8 cellular contexts compared by ENCODE assay signal in the genomic region with DNA sequence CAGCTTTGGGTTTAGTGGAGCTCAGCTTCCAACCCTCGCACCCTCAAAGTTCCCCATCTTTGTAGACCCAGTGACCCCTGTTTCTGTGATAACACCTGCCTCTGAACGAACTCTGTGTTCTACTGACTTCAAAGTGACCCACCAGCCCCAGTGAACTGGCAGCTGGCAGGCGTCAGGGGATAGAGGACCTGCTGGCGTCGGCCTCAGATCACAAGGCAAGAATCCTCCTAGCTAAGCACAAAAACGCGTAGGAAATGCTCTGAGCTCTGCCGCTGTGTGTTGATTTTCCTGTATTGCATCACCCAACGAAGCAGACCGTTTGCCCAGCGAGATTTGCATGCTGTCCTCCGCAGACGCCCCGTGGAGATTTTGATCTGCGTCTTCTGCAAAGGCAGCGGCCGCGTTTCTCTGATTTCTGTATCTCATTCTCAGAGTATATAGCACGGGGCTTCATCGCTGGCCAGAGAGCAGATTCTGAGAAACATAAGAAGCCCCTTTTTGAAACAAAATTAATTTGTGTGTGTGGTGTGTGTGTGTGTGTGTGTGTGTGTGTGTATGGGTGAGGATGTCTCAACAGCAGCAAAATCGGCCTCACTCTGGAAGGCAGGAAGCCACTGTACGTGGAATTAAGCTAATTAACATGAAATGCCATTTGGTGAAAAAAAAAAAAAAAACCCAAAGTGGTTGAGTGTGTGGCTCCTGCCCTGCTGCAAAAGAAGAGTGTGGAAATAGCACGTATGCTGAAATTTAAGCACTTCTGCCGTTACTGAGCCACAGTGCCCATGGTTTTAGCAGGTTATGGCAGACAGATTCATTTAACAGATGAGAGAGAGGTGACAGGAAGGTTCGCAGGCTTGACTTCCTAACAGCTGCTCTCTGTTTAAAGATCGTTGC. TPM values are rescaled to one million over a fixed set of nuclear protein-coding genes. Genes with fewer than 3 reads are reported as not detected.
DNase-seq lines count a peak whose midpoint lies in the region; ATAC-seq, FAIRE-seq and TF ChIP-seq lines count a peak whose summit lies in the region.

No MANE protein-coding gene starts in this region.

- H3K27me3 ChIP-seq in endothelial cell of umbilical vein (ENCODE audit: control insufficient read depth in 2 of 2, insufficient read depth in 2 of 2, low read length in 2 of 2) (no peaks in the 10 kb centered on the region), muscle layer of duodenum (ENCODE audit: low read depth, low read length) (no peaks in the 10 kb centered on the region)

- dilution Hi-C loops in endothelial cell of umbilical vein (cut with MboI; ENCODE audit: extremely low pct_ligation_motif_present, low sequenced_read_pairs), result no loop called here

- CTCF ChIA-PET in AG04449 (lab: Yijun Ruan, JAX), result no interaction called here
- CTCF ChIA-PET in endothelial cell of umbilical vein (lab: Charles Lee), result no interaction called here

- FAIRE-seq in endothelial cell of umbilical vein (lab: Jason Lieb, UNC), result peak; percentile 35

- H3K27ac Mint-ChIP-seq in stimulated activated naive CD8-positive, alpha-beta T cell treated with anti-CD3 and anti-CD28 coated beads, Interleukin-15, Interleukin-2, amounts not matched to agents 100 ng/mL and 50 ng/mL, for 24 hours, result peak overlapping the region; percentile 96

- no peak overlapping the region for H3K9ac ChIP-seq in endothelial cell of umbilical vein (replicated peaks; ENCODE audit: extremely low read depth, insufficient read depth, low read length)

- no peaks in the 10 kb centered on the region for H3K36me3 ChIP-seq in endothelial cell of umbilical vein (ENCODE audit: control insufficient read depth in 2 of 2, extremely low read depth in 1 of 2, insufficient read depth in 2 of 2, low read length in 2 of 2)
- no peaks in the 10 kb centered on the region for H3K36me3 ChIP-seq in muscle layer of duodenum (ENCODE audit: control insufficient read depth in 1 of 2, insufficient read depth in 2 of 2, low read length in 2 of 2)

- POLR2A ChIA-PET in AG04449 (lab: Yijun Ruan, JAX), result no interaction called here
- POLR2A ChIA-PET in endothelial cell of umbilical vein (lab: Charles Lee), result no interaction called here

- H2AFZ ChIP-seq in endothelial cell of umbilical vein (ENCODE audit: low read depth, low read length), result peak overlapping the region; percentile 9

- H3K79me2 ChIP-seq in endothelial cell of umbilical vein (ENCODE audit: control insufficient read depth, insufficient read depth, low read length), result no peaks in the 10 kb centered on the region

- peak; percentile 57 for DNase-seq in AG04449 (ENCODE audit: low read depth, low spot score)
- peak; percentile 61 to 70 for DNase-seq in activated CD4-positive, alpha-beta T cell treated with anti-CD3 and anti-CD28 coated beads, Interleukin-2, amount 50 U/mL, for 4 hours
- peak; percentile 67 for DNase-seq in endothelial cell of umbilical vein (ENCODE audit: low read depth, low spot score)
- no peak for DNase-seq in SHP77 (lab: John Stamatoyannopoulos, UW)

- H3K27ac ChIP-seq in endothelial cell of umbilical vein (ENCODE audit: insufficient read depth, low read depth, low read length) (no peak overlapping the region), muscle layer of duodenum (ENCODE audit: low read length) (peak overlapping the region; percentile 75)

- ATAC-seq in GM19328 (IDR thresholded peaks at IDR 0.05; ENCODE audit: unreplicated experiment), result peak; percentile 37
- ATAC-seq in HG03520 (IDR thresholded peaks at IDR 0.05; ENCODE audit: unreplicated experiment), result peak; percentile 32

- BruUV-seq in endothelial cell of umbilical vein (replicated peaks; lab: Mats Ljungman, UMichigan), result no TSS peak

- no peaks in the 10 kb centered on the region for H3K9me1 ChIP-seq in endothelial cell of umbilical vein (replicated peaks; ENCODE audit: control insufficient read depth, extremely low read depth, insufficient read depth, low read length)

- H3K4me2 ChIP-seq in endothelial cell of umbilical vein (ENCODE audit: insufficient read depth, low read length), result no peak overlapping the region

- peaks cover 3% of the 10 kb centered on the region for H3K9me3 Mint-ChIP-seq in stimulated activated naive CD8-positive, alpha-beta T cell treated with anti-CD3 and anti-CD28 coated beads, Interleukin-15, Interleukin-2, amounts not matched to agents 100 ng/mL and 50 ng/mL, for 24 hours

- H3K27me3 Mint-ChIP-seq in stimulated activated naive CD8-positive, alpha-beta T cell treated with anti-CD3 and anti-CD28 coated beads, Interleukin-15, Interleukin-2, amounts not matched to agents 100 ng/mL and 50 ng/mL, for 24 hours, result no peaks in the 10 kb centered on the region

- H3K4me1 Mint-ChIP-seq in stimulated activated naive CD8-positive, alpha-beta T cell treated with anti-CD3 and anti-CD28 coated beads, Interleukin-15, Interleukin-2, amounts not matched to agents 100 ng/mL and 50 ng/mL, for 24 hours (ENCODE audit: low read depth), result peaks cover 74% of the 10 kb centered on the region

- TF ChIP-seq POLR2A in endothelial cell of umbilical vein (IDR thresholded peaks at IDR 0.05; ENCODE audit: low read depth, low read length), result no peak

- H4K20me1 ChIP-seq in endothelial cell of umbilical vein (replicated peaks; ENCODE audit: control insufficient read depth, extremely low read depth, insufficient read depth, low read length), result no peaks in the 10 kb centered on the region

- peaks cover 29% of the 10 kb centered on the region for H3K36me3 Mint-ChIP-seq in stimulated activated naive CD8-positive, alpha-beta T cell treated with anti-CD3 and anti-CD28 coated beads, Interleukin-15, Interleukin-2, amounts not matched to agents 100 ng/mL and 50 ng/mL, for 24 hours (ENCODE audit: low read depth)

- intact Hi-C loops in endothelial cell of umbilical vein (cut with micrococcal nuclease), result no loop called here

- H3K9me3 ChIP-seq in endothelial cell of umbilical vein (replicated peaks; ENCODE audit: control insufficient read depth, insufficient read depth, low read length) (no peaks in the 10 kb centered on the region), muscle layer of duodenum (ENCODE audit: control insufficient read depth in 1 of 2, low read length in 2 of 2) (peaks cover 0 to 5% of the 10 kb centered on the region in 2 donors)

- peak overlapping the region; percentile 12; the same call in 1 of the 2 replicates for H3K4me3 ChIP-seq in AG04449 (ENCODE audit: low read depth, low read length)
- H3K4me3 ChIP-seq in endothelial cell of umbilical vein (replicated peaks in 1 of 3; ENCODE audit: insufficient read depth in 1 of 3, low read depth in 1 of 3, low read length in 3 of 3), result no peak overlapping the region
- peak overlapping the region in 1 of 2 donors; percentile 30 for H3K4me3 ChIP-seq in muscle layer of duodenum (ENCODE audit: low read depth in 1 of 2, low read length in 2 of 2)

- TF ChIP-seq CTCF in AG04449 (IDR thresholded peaks at IDR 0.05; ENCODE audit: insufficient read depth, low read length, missing control alignments) (no peak), endothelial cell of umbilical vein (IDR thresholded peaks at IDR 0.05; ENCODE audit: extremely low read depth in 1 of 2, insufficient read depth in 1 of 2, low read depth in 1 of 2, low read length in 2 of 2) (no peak)

- peak overlapping the region; percentile 84 for H3K4me3 Mint-ChIP-seq in stimulated activated naive CD8-positive, alpha-beta T cell treated with anti-CD3 and anti-CD28 coated beads, Interleukin-15, Interleukin-2, amounts not matched to agents 100 ng/mL and 50 ng/mL, for 24 hours

- H3K4me1 ChIP-seq in endothelial cell of umbilical vein (ENCODE audit: control insufficient read depth, extremely low read depth, insufficient read depth, low read length), result peaks cover 6% of the 10 kb centered on the region
- peaks cover 0 to 4% of the 10 kb centered on the region in 2 donors for H3K4me1 ChIP-seq in muscle layer of duodenum (ENCODE audit: control insufficient read depth in 1 of 2, insufficient read depth in 2 of 2, low read length in 2 of 2)

TF ChIP-seq in endothelial cell of umbilical vein, 7 proteins besides CTCF, POLR2A, EP300 and RAD21:
- peak; percentile 16 for TF ChIP-seq JUN (IDR thresholded peaks at IDR 0.05; ENCODE audit: borderline replicate concordance, insufficient read depth, insufficient read length, low read depth)
- TF ChIP-seq MYC (IDR thresholded peaks at IDR 0.05; ENCODE audit: low read depth, low read length), result no peak
- TF ChIP-seq GATA2 (IDR thresholded peaks at IDR 0.05; ENCODE audit: insufficient read depth, insufficient read length, low read depth, low read length), result no peak
- TF ChIP-seq FOS (IDR thresholded peaks at IDR 0.05; ENCODE audit: borderline replicate concordance, insufficient read depth, low read length), result no peak
TF ChIP-seq in endothelial cell of umbilical vein: peak in this region for 1.

RNA-seq across cellular contexts. Expression of a gene that starts 29.2 kb away (rescaled TPM):
- total RNA-seq in endothelial cell of umbilical vein, result 27.1 and 28.8 TPM in 2 replicates
- polyA plus RNA-seq in endothelial cell of umbilical vein, result 29.9 and 33.1 TPM in 2 replicates
- polyA plus RNA-seq in endothelial cell of umbilical vein (2011; cell fraction: cytosol; rRNA removed), result 22.0 and 27.0 TPM in 2 replicates
- 22.1 and 24.7 TPM in 2 replicates for polyA plus RNA-seq in endothelial cell of umbilical vein (2011; cell fraction: nucleus; rRNA removed)
- 30.0 and 47.7 TPM in 2 replicates for polyA plus RNA-seq in endothelial cell of umbilical vein (2012)
- 21.4 and 21.7 TPM in 2 replicates for polyA minus RNA-seq in endothelial cell of umbilical vein
- 9.5 TPM for polyA minus RNA-seq in endothelial cell of umbilical vein (2011; cell fraction: cytosol; rRNA and poly(A)+ RNA removed)
- 9.8 and 14.1 TPM in 2 replicates for polyA minus RNA-seq in endothelial cell of umbilical vein (2011; cell fraction: nucleus; rRNA and poly(A)+ RNA removed)

RNA-seq across cellular contexts. Expression of a gene that starts 55.1 kb away (rescaled TPM):
- not detected in 2 replicates for total RNA-seq in endothelial cell of umbilical vein
- polyA plus RNA-seq in endothelial cell of umbilical vein, result not detected in 2 replicates
- polyA plus RNA-seq in endothelial cell of umbilical vein (2011; cell fraction: cytosol; rRNA removed), result not detected in 2 replicates
- not detected in 2 replicates for polyA plus RNA-seq in endothelial cell of umbilical vein (2011; cell fraction: nucleus; rRNA removed)
- not detected in 2 replicates for polyA plus RNA-seq in endothelial cell of umbilical vein (2012)
- not detected in 2 replicates for polyA minus RNA-seq in endothelial cell of umbilical vein
- not detected for polyA minus RNA-seq in endothelial cell of umbilical vein (2011; cell fraction: cytosol; rRNA and poly(A)+ RNA removed)
- not detected in 2 replicates for polyA minus RNA-seq in endothelial cell of umbilical vein (2011; cell fraction: nucleus; rRNA and poly(A)+ RNA removed)

Comparison
In these comparisons a context has a peak if more than half of its experiments do, and no peak if none do; other contexts are left out.
1. DNase-seq: peak in AG04449 (single experiment), activated CD4-positive, alpha-beta T cell treated with anti-CD3 and anti-CD28 coated beads, Interleukin-2, amount 50 U/mL, for 4 hours (2 of 2) and endothelial cell of umbilical vein (single experiment); none in SHP77 (0 of 2).